ENCODE assay signal across 8 cellular contexts in the genomic region with DNA sequence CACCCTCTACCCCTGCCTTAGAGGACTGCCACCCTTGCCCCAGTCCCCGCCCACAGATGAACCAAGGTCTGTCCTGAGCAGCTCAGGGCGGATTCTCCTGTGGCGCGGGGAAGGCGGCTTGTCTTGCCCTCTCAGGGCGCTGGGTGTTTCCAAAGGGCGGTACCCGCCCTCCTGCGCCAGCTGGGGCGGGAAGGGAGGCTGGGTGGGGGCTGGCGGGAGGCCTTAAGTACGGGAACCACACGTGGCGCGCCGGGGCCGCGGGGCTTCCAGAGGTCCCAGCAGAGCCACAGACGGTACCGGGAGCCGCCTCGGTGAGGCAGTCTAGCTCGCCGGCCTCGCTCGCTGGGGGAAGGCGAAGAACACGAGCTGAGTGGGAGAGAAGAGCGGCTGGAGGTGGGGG.
A peak's percentile ranks its signal among the peaks of the same experiment; 100 is the strongest.
DNase-seq lines count a peak whose midpoint lies in the region; ATAC-seq and TF ChIP-seq lines count a peak whose summit lies in the region.

No MANE protein-coding gene starts in this region.

- TF ChIP-seq CTCF in GM12875 (IDR thresholded peaks at IDR 0.05; ENCODE audit: borderline replicate concordance, insufficient read depth, low read depth, low read length) = 0 out of 2 replicates have a peak, but pooled peaks have one; percentile 12

- no peak for ATAC-seq in HG03045 (IDR thresholded peaks at IDR 0.05; ENCODE audit: unreplicated experiment)
- no peak for ATAC-seq in GM19467 (IDR thresholded peaks at IDR 0.05; ENCODE audit: unreplicated experiment)

- no peak overlapping the region for H3K4me3 ChIP-seq in GM12875 (ENCODE audit: low read depth, low read length)

- intact Hi-C loops in head of caudate nucleus (cut with DNase I) = no loop called here

- DNase-seq in activated CD8-positive, alpha-beta memory T cell treated with anti-CD3 and anti-CD28 coated beads, Interleukin-2, amount 50 U/mL, for 48 hours = peak; percentile 71
- DNase-seq in head of caudate nucleus (peak in 41 of 42 donors; percentile 6 to 75 (median 50)), islet precursor cell (no peak), mucosa of gallbladder (ENCODE audit: low spot score) (no peak)
- peak; percentile 23 to 38 for DNase-seq in stimulated activated CD4-positive, alpha-beta T cell treated with anti-CD3 and anti-CD28 coated beads, Interleukin-15, amount 100 ng/mL, for 48 hours (ENCODE audit: low read depth in 2 of 2)

Comparison
In these comparisons a context has a peak if more than half of its experiments do, and no peak if none do; other contexts are left out.
1. DNase-seq: peak in activated CD8-positive, alpha-beta memory T cell treated with anti-CD3 and anti-CD28 coated beads, Interleukin-2, amount 50 U/mL, for 48 hours (single experiment), head of caudate nucleus (41 of 42) and stimulated activated CD4-positive, alpha-beta T cell treated with anti-CD3 and anti-CD28 coated beads, Interleukin-15, amount 100 ng/mL, for 48 hours (2 of 2); none in islet precursor cell (single experiment) and mucosa of gallbladder (single experiment).